32 cellular contexts compared by ENCODE assay signal in genomic region chr7:7802531-7802930, GRCh38.
"Had no signal": no experiment of that assay in that cellular context is flagged by ENCODE, and none has a peak within 500 bp of the region (broad histone marks: within the 10 kb centered on the region; RNA-seq: fewer than 3 reads in every experiment).

No MANE protein-coding gene starts in this region.

- FAIRE-seq: bronchial epithelial cell, TTC549 had no signal

- DNase-seq: activated B cell treated with CpG ODN at 0.5 μM for 24 hours; activated CD4-positive, alpha-beta memory T cell treated with anti-CD3 and anti-CD28 coated beads for 36 hours; activated CD4-positive, alpha-beta T cell treated with anti-CD3 and anti-CD28 coated beads for 4 hours; activated CD4-positive, alpha-beta T cell treated with anti-CD3 and anti-CD28 coated beads, Interleukin-2, amount 10 ng/mL, durations not matched to agents 24 days and 14 days; activated CD4-positive, alpha-beta T cell treated with anti-CD3 and anti-CD28 coated beads, Interleukin-2, amount 50 U/mL, for 1 hour; activated CD4-positive, alpha-beta T cell treated with anti-CD3 and anti-CD28 coated beads, Interleukin-2, amount 50 U/mL, for 4 hours; activated CD4-positive, CD25-positive, alpha-beta regulatory T cell treated with anti-CD3 and anti-CD28 coated beads, Interleukin-2, amount 50 U/mL, for 72 hours; activated CD8-positive, alpha-beta memory T cell treated with anti-CD3 and anti-CD28 coated beads, Interleukin-2, amount 50 U/mL, for 4 hours; activated CD8-positive, alpha-beta T cell treated with anti-CD3 and anti-CD28 coated beads for 36 hours; activated effector memory CD4-positive, alpha-beta T cell treated with anti-CD3 and anti-CD28 coated beads, Interleukin-2, amount 50 U/mL, for 16 hours; activated gamma-delta T cell treated with Interleukin-2 at 50 U/mL for 16 hours; activated naive CD4-positive, alpha-beta T cell; activated naive CD4-positive, alpha-beta T cell treated with anti-CD3 and anti-CD28 coated beads for 36 hours; activated naive CD4-positive, alpha-beta T cell treated with anti-CD3 and anti-CD28 coated beads, Interleukin-2, amount 50 U/mL, for 16 hours; activated naive CD8-positive, alpha-beta T cell treated with anti-CD3 and anti-CD28 coated beads for 36 hours; activated T-cell treated with anti-CD3 and anti-CD28 coated beads for 4 hours; activated T-cell treated with anti-CD3 and anti-CD28 coated beads, Interleukin-2, amount 50 U/mL, for 1 hour; activated T-cell treated with anti-CD3 and anti-CD28 coated beads, Interleukin-2, amount 50 U/mL, for 4 hours; activated T-cell treated with anti-CD3 and anti-CD28 coated beads, Interleukin-2, amount 50 U/mL, for 72 hours; adrenal gland; amniotic stem cell; caudate nucleus; cerebellar nuclear complex; T-helper 2 cell; T-helper 9 cell had no signal

- H3K27ac ChIP-seq: adrenal gland, ascending aorta, cardiac muscle cell, VCaP had no signal

- H3K36me3 ChIP-seq: adrenal gland, cardiac muscle cell had no signal

- ATAC-seq: activated CD8-positive, alpha-beta T cell treated with anti-CD3 and anti-CD28 coated beads for 36 hours; activated naive CD4-positive, alpha-beta T cell treated with anti-CD3 and anti-CD28 coated beads, Interleukin-2, amount 50 U/mL, for 72 hours; activated T-cell treated with anti-CD3 and anti-CD28 coated beads, Interleukin-2, amount 50 U/mL, for 4 hours; activated T-cell treated with anti-CD3 and anti-CD28 coated beads, Interleukin-2, amount 50 U/mL, for 72 hours; activated T-helper 17 cell treated with anti-CD3 and anti-CD28 coated beads, Interleukin-2, amount 50 U/mL, for 72 hours had no signal

- H3K9me3 ChIP-seq: adrenal gland, ascending aorta had no signal

- H3K4me3 ChIP-seq: adrenal gland, ascending aorta, cardiac muscle cell had no signal

- H3K4me1 ChIP-seq: ascending aorta had no signal

- H3K27me3 ChIP-seq: adrenal gland, ascending aorta, cardiac muscle cell had no signal
